8 cellular contexts compared by ENCODE assay signal in genomic region chr2:46351388-46352141, GRCh38. TPM values are rescaled to one million over a fixed set of nuclear protein-coding genes. Genes with fewer than 3 reads are reported as not detected.
DNase-seq lines count a peak whose midpoint lies in the region; ATAC-seq and TF ChIP-seq lines count a peak whose summit lies in the region.

No MANE protein-coding gene starts in this region.

- H3K9me3 Mint-ChIP-seq in CD8-positive, alpha-beta T cell, result no peaks in the 10 kb centered on the region

- no peak for TF ChIP-seq EP300 in SK-N-SH (IDR thresholded peaks at IDR 0.05; ENCODE audit: borderline replicate concordance in 1 of 2, low read depth in 1 of 2, low read length in 1 of 2)

- H3K4me3 ChIP-seq in CD8-positive, alpha-beta T cell (ENCODE audit: low read depth, low read length), result peak overlapping the region; percentile 36
- no peak overlapping the region for H3K4me3 ChIP-seq in SK-N-SH (ENCODE audit: low read depth in 2 of 2, low read length in 1 of 2)

- no peaks in the 10 kb centered on the region for H3K36me3 ChIP-seq in CD8-positive, alpha-beta T cell (ENCODE audit: insufficient read depth, low read length)
- peaks cover 35 to 87% of the 10 kb centered on the region in 2 experiments for H3K36me3 ChIP-seq in SK-N-SH (replicated peaks in 1 of 2; ENCODE audit: control insufficient read depth in 1 of 2, insufficient read depth in 2 of 2, low read length in 1 of 2)

- H3F3A ChIP-seq in SK-N-SH (replicated peaks; ENCODE audit: insufficient read depth), result no peaks in the 10 kb centered on the region

- no peak overlapping the region for H2AFZ ChIP-seq in SK-N-SH (ENCODE audit: low read depth)

- H3K9me2 ChIP-seq in SK-N-SH, result no peaks in the 10 kb centered on the region

- H3K4me1 Mint-ChIP-seq in CD8-positive, alpha-beta T cell (ENCODE audit: low read depth), result peaks cover 84% of the 10 kb centered on the region

- H3K27ac Mint-ChIP-seq in CD8-positive, alpha-beta T cell, result peak overlapping the region; percentile 87

- no peaks in the 10 kb centered on the region for H3K27me3 ChIP-seq in CD8-positive, alpha-beta T cell (ENCODE audit: insufficient read depth, low read length)
- no peaks in the 10 kb centered on the region for H3K27me3 ChIP-seq in SK-N-SH (ENCODE audit: insufficient read depth)

- no peak for TF ChIP-seq RAD21 in SK-N-SH (IDR thresholded peaks at IDR 0.05; ENCODE audit: low read length)

- DNase-seq in CD8-positive, alpha-beta T cell, result peak; percentile 34 to 86 (median 65)
- peak; percentile 25 to 52 (median 27) for DNase-seq in activated CD8-positive, alpha-beta memory T cell treated with anti-CD3 and anti-CD28 coated beads for 48 hours (ENCODE audit: low read depth in 2 of 3, low spot score in 2 of 3)
- DNase-seq in stimulated activated CD4-positive, alpha-beta T cell treated with anti-CD3 and anti-CD28 coated beads, Interleukin-1b, Interleukin-23, amount 100 ng/mL, for 24 hours (ENCODE audit: low read depth in 4 of 4, low spot score in 1 of 4), result peak; percentile 16 to 68 (median 46)
- no peak for DNase-seq in OCI-M2 (lab: John Stamatoyannopoulos, UW; ENCODE audit: unreplicated experiment)
- DNase-seq in COLO829 (ENCODE audit: low spot score), result no peak
- no peak for DNase-seq in SK-N-SH

- H3K4me3 Mint-ChIP-seq in CD8-positive, alpha-beta T cell, result peak overlapping the region; percentile 75

- no peaks in the 10 kb centered on the region for H3K27me3 Mint-ChIP-seq in CD8-positive, alpha-beta T cell (ENCODE audit: low read depth)

- H3K9me3 ChIP-seq in CD8-positive, alpha-beta T cell (ENCODE audit: low read length), result no peaks in the 10 kb centered on the region
- H3K9me3 ChIP-seq in SK-N-SH, result no peaks in the 10 kb centered on the region

- H4K20me1 ChIP-seq in SK-N-SH (ENCODE audit: insufficient read depth), result peaks cover under 1% of the 10 kb centered on the region; the same call in 1 of the 2 replicates

- intact Hi-C loops in CD8-positive, alpha-beta T cell (cut with DNase I, micrococcal nuclease), result loop anchor here (2.0 to 5.0 kb wide), 4 partner anchors 15 to 186 kb away; partner anchors contain the start of gene EPAS1 (in 1 of the 2)

- H3K36me3 Mint-ChIP-seq in CD8-positive, alpha-beta T cell, result no peaks in the 10 kb centered on the region

- CTCF ChIA-PET in CD8-positive, alpha-beta T cell (lab: Charles Lee), result no interaction called here
- CTCF ChIA-PET in SK-N-SH (lab: Yijun Ruan, JAX), result interaction anchor here (1.8 to 2.2 kb wide), 3 partner anchors 12 to 109 kb away, joined by 5 to 10 read pairs (median 10); no protein-coding TSS in a partner anchor

- no peak for TF ChIP-seq CTCF in CD8-positive, alpha-beta T cell (IDR thresholded peaks at IDR 0.05)
- TF ChIP-seq CTCF in SK-N-SH (IDR thresholded peaks at IDR 0.05), result no peak

- peaks cover 10% of the 10 kb centered on the region for H3K79me2 ChIP-seq in SK-N-SH (ENCODE audit: insufficient read depth)

- no peak overlapping the region for H3K4me2 ChIP-seq in SK-N-SH

- H3K27ac ChIP-seq in CD8-positive, alpha-beta T cell (ENCODE audit: low read depth, low read length), result peak overlapping the region; percentile 28
- H3K27ac ChIP-seq in SK-N-SH (ENCODE audit: low read depth in 2 of 2, low read length in 1 of 2), result peak overlapping the region in 1 of 2 experiments; percentile 90; a peak in 2 of 4 replicates

- ATAC-seq in CD8-positive, alpha-beta T cell, result peak; percentile 85
- ATAC-seq in esophagus mucosa, result peak; percentile 45
- ATAC-seq in GM21390 (IDR thresholded peaks at IDR 0.05; ENCODE audit: unreplicated experiment), result no peak

- peaks cover 63% of the 10 kb centered on the region for H3K4me1 ChIP-seq in CD8-positive, alpha-beta T cell (ENCODE audit: insufficient read depth, low read length)
- H3K4me1 ChIP-seq in SK-N-SH (ENCODE audit: control insufficient read depth in 1 of 2, insufficient read depth in 2 of 2, low read depth in 1 of 2, low read length in 1 of 2), result peaks cover 0 to 67% of the 10 kb centered on the region in 2 experiments; a peak in 2 of 4 replicates

- POLR2A ChIA-PET in CD8-positive, alpha-beta T cell (lab: Charles Lee), result no interaction called here
- POLR2A ChIA-PET in SK-N-SH (lab: Yijun Ruan, JAX), result no interaction called here

- WGBS in SK-N-SH (ENCODE audit: low lambda C conversion rate), result 94% methylated on average over 14 of the region's 14 CpGs

- H3K9ac ChIP-seq in SK-N-SH, result no peak overlapping the region

TF ChIP-seq in SK-N-SH, 30 proteins besides CTCF, POLR2A, EP300 and RAD21:
- TF ChIP-seq TAF1 (IDR thresholded peaks at IDR 0.05; ENCODE audit: borderline replicate concordance, low read depth, low read length) (no peak), NRF1 (IDR thresholded peaks at IDR 0.05; ENCODE audit: low read depth, low read length) (no peak), TCF12 (IDR thresholded peaks at IDR 0.05) (no peak), POLR2AphosphoS5 (IDR thresholded peaks at IDR 0.05; ENCODE audit: low read depth, low read length) (no peak), RFX5 (IDR thresholded peaks at IDR 0.05; ENCODE audit: low read length) (no peak)
- TF ChIP-seq, protein P1, sequence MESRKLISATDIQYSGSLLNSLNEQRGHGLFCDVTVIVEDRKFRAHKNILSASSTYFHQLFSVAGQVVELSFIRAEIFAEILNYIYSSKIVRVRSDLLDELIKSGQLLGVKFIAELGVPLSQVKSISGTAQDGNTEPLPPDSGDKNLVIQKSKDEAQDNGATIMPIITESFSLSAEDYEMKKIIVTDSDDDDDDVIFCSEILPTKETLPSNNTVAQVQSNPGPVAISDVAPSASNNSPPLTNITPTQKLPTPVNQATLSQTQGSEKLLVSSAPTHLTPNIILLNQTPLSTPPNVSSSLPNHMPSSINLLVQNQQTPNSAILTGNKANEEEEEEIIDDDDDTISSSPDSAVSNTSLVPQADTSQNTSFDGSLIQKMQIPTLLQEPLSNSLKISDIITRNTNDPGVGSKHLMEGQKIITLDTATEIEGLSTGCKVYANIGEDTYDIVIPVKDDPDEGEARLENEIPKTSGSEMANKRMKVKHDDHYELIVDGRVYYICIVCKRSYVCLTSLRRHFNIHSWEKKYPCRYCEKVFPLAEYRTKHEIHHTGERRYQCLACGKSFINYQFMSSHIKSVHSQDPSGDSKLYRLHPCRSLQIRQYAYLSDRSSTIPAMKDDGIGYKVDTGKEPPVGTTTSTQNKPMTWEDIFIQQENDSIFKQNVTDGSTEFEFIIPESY (IDR thresholded peaks at IDR 0.05; ENCODE audit: borderline replicate concordance, low read depth), result no peak
- TF ChIP-seq, protein P2, sequence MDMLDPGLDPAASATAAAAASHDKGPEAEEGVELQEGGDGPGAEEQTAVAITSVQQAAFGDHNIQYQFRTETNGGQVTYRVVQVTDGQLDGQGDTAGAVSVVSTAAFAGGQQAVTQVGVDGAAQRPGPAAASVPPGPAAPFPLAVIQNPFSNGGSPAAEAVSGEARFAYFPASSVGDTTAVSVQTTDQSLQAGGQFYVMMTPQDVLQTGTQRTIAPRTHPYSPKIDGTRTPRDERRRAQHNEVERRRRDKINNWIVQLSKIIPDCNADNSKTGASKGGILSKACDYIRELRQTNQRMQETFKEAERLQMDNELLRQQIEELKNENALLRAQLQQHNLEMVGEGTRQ (IDR thresholded peaks at IDR 0.05; ENCODE audit: borderline replicate concordance, low read depth, low read length), result no peak

RNA-seq across cellular contexts. Expression of gene EPAS1, which starts 54.4 kb away (rescaled TPM):
- 10 to 100 TPM; 18.5 to 19.7 TPM for total RNA-seq in CD8-positive, alpha-beta T cell
- 89.5 TPM for total RNA-seq in esophagus mucosa
- polyA plus RNA-seq in SK-N-SH (2012; rRNA removed), result 69.2 and 92.2 TPM in 2 replicates
- polyA plus RNA-seq in SK-N-SH (2012; cell fraction: cytosol; rRNA removed), result 66.4 and 74.6 TPM in 2 replicates
- polyA plus RNA-seq in SK-N-SH (2012; cell fraction: nucleus; rRNA removed), result 83.4 and 100 TPM in 2 replicates

Comparison
In these comparisons a context has a peak if more than half of its experiments do, and no peak if none do; other contexts are left out.
1. DNase-seq: peak in CD8-positive, alpha-beta T cell (7 of 7), activated CD8-positive, alpha-beta memory T cell treated with anti-CD3 and anti-CD28 coated beads for 48 hours (3 of 3) and stimulated activated CD4-positive, alpha-beta T cell treated with anti-CD3 and anti-CD28 coated beads, Interleukin-1b, Interleukin-23, amount 100 ng/mL, for 24 hours (4 of 4); none in OCI-M2 (single experiment), COLO829 (single experiment) and SK-N-SH (single experiment).